Comparison of ENCODE assay signal across 11 cellular contexts in the genomic region with DNA sequence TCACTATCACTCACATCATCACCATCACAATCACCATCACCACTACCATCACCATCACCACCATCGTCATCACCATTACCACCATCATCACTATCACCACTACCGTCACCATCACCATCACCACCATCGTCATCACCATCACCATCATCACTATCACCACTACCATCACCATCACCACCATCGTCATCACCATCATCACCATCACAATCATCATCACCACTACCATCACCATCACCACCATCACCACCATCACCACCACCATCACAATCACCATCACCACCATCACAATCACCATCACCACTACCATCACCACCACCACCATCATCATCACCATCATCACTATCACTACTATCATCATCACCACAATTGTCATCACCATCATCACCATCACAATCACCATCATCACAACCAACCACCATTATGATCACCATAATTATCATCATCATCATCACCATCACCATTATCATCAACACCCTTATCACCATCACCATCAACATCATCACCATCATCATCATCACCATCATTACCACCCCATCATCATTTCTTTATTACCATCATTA.
"Had no signal": no experiment of that assay in that cellular context is flagged by ENCODE, and none has a peak within 500 bp of the region (broad histone marks: within the 10 kb centered on the region; RNA-seq: fewer than 3 reads in every experiment).

No MANE protein-coding gene starts in this region.

- H3K27ac ChIP-seq: neutrophil, thyroid gland, vagina had no signal

- H3K36me3 ChIP-seq: neutrophil, thyroid gland, vagina had no signal

- ATAC-seq: naive thymus-derived CD4-positive, alpha-beta T cell had no signal

- FAIRE-seq: small intestine had no signal

- H3K9me3 ChIP-seq: neutrophil, thyroid gland, vagina had no signal

- H3K4me3 ChIP-seq: thyroid gland, vagina had no signal

- DNase-seq: foreskin melanocyte; hippocampal formation; mesendoderm; nephron progenitor cell; small intestine; stimulated activated CD4-positive, alpha-beta T cell treated with anti-CD3 and anti-CD28 coated beads, Interleukin-12 subunit alpha, Interleukin-12 subunit beta, amount 100 ng/mL, for 4 hours; stimulated activated naive CD4-positive, alpha-beta T cell; thyroid gland had no signal

- H3K4me1 ChIP-seq: thyroid gland, vagina had no signal

- H3K27me3 ChIP-seq: thyroid gland had no signal
